18 cellular contexts compared by ENCODE assay signal in the genomic region with DNA sequence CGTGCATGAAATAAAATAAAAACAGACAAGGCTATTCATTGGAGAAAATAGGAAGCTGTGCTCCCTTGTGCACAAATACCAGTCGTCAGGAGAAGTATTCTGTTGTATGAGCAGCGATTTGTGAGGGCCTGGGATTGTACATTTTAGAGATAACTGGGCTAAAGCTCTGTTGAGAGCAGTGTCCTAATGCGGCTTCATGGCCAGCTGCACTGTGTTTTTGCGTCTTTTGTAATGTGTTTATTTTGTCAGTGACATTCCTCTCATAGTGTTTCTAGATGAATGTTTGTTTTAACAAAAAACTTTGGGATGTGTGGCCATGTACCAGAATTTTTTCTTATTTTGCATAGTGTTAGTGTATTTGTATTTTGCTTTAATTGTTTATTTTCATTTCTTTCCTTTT.
"Had no signal": no experiment of that assay in that cellular context is flagged by ENCODE, and none has a peak within 500 bp of the region (broad histone marks: within the 10 kb centered on the region; RNA-seq: fewer than 3 reads in every experiment).

No MANE protein-coding gene starts in this region.

- H3K9ac ChIP-seq: parathyroid adenoma had no signal

- FAIRE-seq: frontal cortex had no signal

- H3K27me3 ChIP-seq: sigmoid colon, stomach had no signal

- H3K4me1 ChIP-seq: parathyroid adenoma, sigmoid colon, stomach had no signal

- H3K27ac ChIP-seq: parathyroid adenoma, sigmoid colon had no signal

- DNase-seq: activated CD4-positive, alpha-beta T cell treated with anti-CD3 and anti-CD28 coated beads, Interleukin-2, amount 10 ng/mL, durations not matched to agents 7 days and 5 days; activated CD4-positive, CD25-positive, alpha-beta regulatory T cell; activated CD8-positive, alpha-beta T cell treated with anti-CD3 and anti-CD28 coated beads, Interleukin-2, amount 10 ng/mL, durations not matched to agents 7 days and 5 days; activated naive CD4-positive, alpha-beta T cell treated with Interleukin-2 at 50 U/mL for 16 hours; activated naive CD8-positive, alpha-beta T cell treated with anti-CD3 and anti-CD28 coated beads, Interleukin-2, amount 10 ng/mL, durations not matched to agents 7 days and 5 days; activated T-cell treated with anti-CD3 and anti-CD28 coated beads, Interleukin-2, amount 50 U/mL, for 24 hours; anterior cingulate cortex; effector CD8-positive, alpha-beta T cell; head of caudate nucleus; kidney glomerular epithelial cell; natural killer cell; sigmoid colon; stimulated activated CD4-positive, alpha-beta T cell treated with anti-CD3 and anti-CD28 coated beads, Interleukin-4, amount 100 ng/mL, for 24 hours; stomach; T-cell; T1000 had no signal

- H3K9me3 ChIP-seq: sigmoid colon, stomach had no signal

- H3K4me3 ChIP-seq: sigmoid colon, stomach had no signal
